ENCODE assay signal across 9 cellular contexts in the genomic region with DNA sequence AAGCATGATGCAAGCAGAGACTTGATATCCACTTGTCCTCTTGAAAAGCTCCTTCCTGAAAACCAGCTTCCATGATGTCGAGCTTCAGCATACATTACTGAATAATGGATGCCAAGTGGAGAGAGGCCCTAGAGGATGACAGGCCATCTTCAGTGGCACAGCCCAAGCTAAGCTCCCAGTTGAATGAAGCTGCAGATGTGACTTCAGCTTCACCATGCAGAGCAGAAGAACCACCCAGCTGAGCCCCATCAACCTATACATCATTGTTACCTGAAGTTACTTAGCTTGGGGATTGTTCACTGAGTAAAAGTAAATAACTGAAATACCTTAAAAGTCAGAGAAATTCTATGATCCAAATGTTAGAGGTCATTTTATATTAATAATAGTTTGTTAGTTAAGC.
"Had no signal": no experiment of that assay in that cellular context is flagged by ENCODE, and none has a peak within 500 bp of the region (broad histone marks: within the 10 kb centered on the region; RNA-seq: fewer than 3 reads in every experiment).

No MANE protein-coding gene starts in this region.

- DNase-seq: GM23248, H9, HCEC 1CT, HFFc6, KG1 had no signal

- FAIRE-seq: H1, H54, HTR-8/SVneo, K562 had no signal

- H3K27ac ChIP-seq: GM23248 had no signal

- ATAC-seq: K562 had no signal

- H3K4me3 ChIP-seq: GM23248, K562 had no signal

- H2AFZ ChIP-seq: GM23248 had no signal

- H3K9ac ChIP-seq: GM23248 had no signal
